Comparison of ENCODE assay signal across 1 cellular context in genomic region chr2:173053043-173053699, GRCh38.
TF ChIP-seq lines count a peak whose summit lies in the region.

No MANE protein-coding gene starts in this region.

TF ChIP-seq in K562, 482 proteins besides CTCF, POLR2A, EP300 and RAD21 (continued from another document):
- peak; percentile 62; the same call in 1 of the 2 replicates for TF ChIP-seq C11orf30 (IDR thresholded peaks at IDR 0.05; ENCODE audit: low read depth)
- no peak for TF ChIP-seq ZBTB11 (CRISPR knock-in tag; IDR thresholded peaks at IDR 0.05)
- no peak for TF ChIP-seq TFE3 (CRISPR knock-in tag; IDR thresholded peaks at IDR 0.05)
- TF ChIP-seq PHF8 (IDR thresholded peaks at IDR 0.05; ENCODE audit: borderline replicate concordance, low read length): 0 out of 2 replicates have a peak, but pooled peaks have one; percentile 5
- peak; percentile 73 for TF ChIP-seq ZNF316 (IDR thresholded peaks at IDR 0.05)
